ENCODE assay signal across 18 cellular contexts in the genomic region with DNA sequence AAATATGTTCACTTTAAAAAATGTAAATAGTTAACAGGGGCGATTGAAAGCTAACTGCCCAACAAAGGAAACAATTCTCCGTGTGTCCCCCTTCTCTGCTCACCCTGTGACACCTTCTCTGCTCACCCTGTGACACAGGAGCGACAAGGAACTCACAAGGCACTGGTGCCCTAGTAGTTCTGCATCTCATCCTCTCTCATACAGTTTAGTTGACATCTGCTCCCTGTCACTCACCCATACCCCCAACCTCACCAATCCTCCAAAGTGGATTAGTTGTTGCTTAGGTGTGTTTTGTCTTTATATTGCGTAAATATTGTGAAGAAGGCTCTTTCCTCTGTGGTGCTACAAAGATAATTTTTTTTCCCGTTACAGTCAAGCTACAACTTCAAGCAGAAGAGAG. TPM values are rescaled to one million over a fixed set of nuclear protein-coding genes. Genes with fewer than 3 reads are reported as not detected.
DNase-seq lines count a peak whose midpoint lies in the region; ATAC-seq and TF ChIP-seq lines count a peak whose summit lies in the region.
"Had no signal": no experiment of that assay in that cellular context is flagged by ENCODE, and none has a peak within 500 bp of the region (broad histone marks: within the 10 kb centered on the region; RNA-seq: fewer than 3 reads in every experiment).

No MANE protein-coding gene starts in this region.

- no peak overlapping the region for H3K56ac ChIP-seq in H9 (ENCODE audit: insufficient read length, low read depth, low read length)

- H3K23me2 ChIP-seq in H9 (ENCODE audit: insufficient read length, low read depth, low read length, poor library complexity, severe bottlenecking): no peaks in the 10 kb centered on the region

- peaks cover 70% of the 10 kb centered on the region for H3K79me2 ChIP-seq in ACC112 (ENCODE audit: control insufficient read depth, insufficient read depth, low read length, unreplicated experiment)
- peaks cover 16% of the 10 kb centered on the region; the same call in 1 of the 2 replicates for H3K79me2 ChIP-seq in H9 (ENCODE audit: insufficient read depth, low read length)

- no peak overlapping the region for H2BK12ac ChIP-seq in H9 (ENCODE audit: insufficient read length, low read depth, low read length)
- H2BK12ac ChIP-seq in mesenchymal stem cell (ENCODE audit: low read length in 2 of 2): no peak overlapping the region

- POLR2A ChIA-PET in RWPE1 (lab: Yijun Ruan, JAX; ENCODE audit: low non-redundant PET): no interaction called here

- TF ChIP-seq CTCF in H9 (conservative IDR thresholded peaks at IDR 0.05): no peak
- TF ChIP-seq CTCF in RWPE1 (conservative IDR thresholded peaks at IDR 0.05; ENCODE audit: low read depth): no peak

- H3K9me3 ChIP-seq in H9 (ENCODE audit: control insufficient read depth, low read depth, low read length) (no peaks in the 10 kb centered on the region), mesenchymal stem cell (ENCODE audit: control insufficient read depth, low read length) (no peaks in the 10 kb centered on the region)

- no peak overlapping the region for H4K8ac ChIP-seq in H9 (replicated peaks; ENCODE audit: insufficient read length, low read depth, low read length)
- no peak overlapping the region for H4K8ac ChIP-seq in mesenchymal stem cell (ENCODE audit: low read length)

- H3K4me1 ChIP-seq in ACC112 (ENCODE audit: control insufficient read depth, insufficient read depth, low read length, unreplicated experiment) (peaks cover 50% of the 10 kb centered on the region), H9 (ENCODE audit: insufficient read depth, low read length) (no peaks in the 10 kb centered on the region), mesenchymal stem cell (ENCODE audit: control insufficient read depth, insufficient read depth, low read depth, low read length) (peaks cover 5% of the 10 kb centered on the region)

- DNase-seq in H9: no peak
- no peak for DNase-seq in RWPE1 (ENCODE audit: low spot score)
- no peak for DNase-seq in mesenchymal stem cell
- DNase-seq in NCI-H187 treated with DMSO at 0.1 percent for 48 hours (lab: John Stamatoyannopoulos, UW): no peak
- DNase-seq in HuH-7 (ENCODE audit: low spot score): no peak
- DNase-seq in NCI-H1417 (lab: John Stamatoyannopoulos, UW): no peak
- no peak for DNase-seq in effector memory CD8-positive, alpha-beta T cell
- DNase-seq: AML-193, DMS79 treated with DMSO at 0.1 percent for 48 hours, NCI-H1105, NCI-H187, NCI-H2227 treated with DMSO at 0.1 percent for 48 hours, NCI-H524 treated with DMSO at 0.1 percent for 48 hours, OCI-M1, RPMI8226 had no signal

- no peak overlapping the region for H3K9ac ChIP-seq in H9 (ENCODE audit: extremely low read depth, insufficient read length, low read length)
- H3K9ac ChIP-seq in mesenchymal stem cell (ENCODE audit: low read length): peak overlapping the region; percentile 24

- H3K27me3 ChIP-seq in ACC112 (ENCODE audit: insufficient read depth, low read length): no peaks in the 10 kb centered on the region
- no peaks in the 10 kb centered on the region for H3K27me3 ChIP-seq in H9 (ENCODE audit: insufficient read depth, low read length)
- H3K27me3 ChIP-seq in mesenchymal stem cell (ENCODE audit: control insufficient read depth in 1 of 2, insufficient read depth in 1 of 2, low read length in 2 of 2): no peaks in the 10 kb centered on the region

- H3K18ac ChIP-seq in H9 (ENCODE audit: insufficient read length, low read depth, low read length) (no peak overlapping the region), mesenchymal stem cell (ENCODE audit: low read depth in 1 of 2, low read length in 2 of 2) (peak overlapping the region in 1 of 2 experiments; percentile 4)

- H3K23ac ChIP-seq in H9 (ENCODE audit: insufficient read length, low read depth, low read length): no peak overlapping the region
- no peak overlapping the region for H3K23ac ChIP-seq in mesenchymal stem cell (ENCODE audit: low read length in 2 of 2)

- H3K9me3 Mint-ChIP-seq in H9: peaks cover 20 to 26% of the 10 kb centered on the region in 2 experiments
- no peaks in the 10 kb centered on the region for H3K9me3 Mint-ChIP-seq in effector memory CD8-positive, alpha-beta T cell

- H3K4me2 ChIP-seq in H9 (ENCODE audit: insufficient read depth, insufficient read length, low read length) (no peak overlapping the region), mesenchymal stem cell (ENCODE audit: low read length, poor library complexity, severe bottlenecking) (no peak overlapping the region)

- peaks cover 10% of the 10 kb centered on the region for H3K79me1 ChIP-seq in H9 (ENCODE audit: insufficient read depth, low read depth, low read length, poor library complexity, severe bottlenecking)
- H3K79me1 ChIP-seq in mesenchymal stem cell (replicated peaks; ENCODE audit: low read length, poor library complexity, severe bottlenecking): peaks cover 11% of the 10 kb centered on the region

- peak overlapping the region in 2 of 3 experiments; percentile 10 to 30; a peak in 4 of 7 replicates for H3K27ac Mint-ChIP-seq in H9
- H3K27ac Mint-ChIP-seq in effector memory CD8-positive, alpha-beta T cell: no peak overlapping the region

- H3K36me3 ChIP-seq in ACC112 (ENCODE audit: insufficient read depth, low read length) (peaks cover 39% of the 10 kb centered on the region), mesenchymal stem cell (ENCODE audit: control insufficient read depth in 1 of 2, insufficient read depth in 2 of 2, low read depth in 1 of 2, low read length in 2 of 2) (peaks cover 16 to 40% of the 10 kb centered on the region in 2 experiments)

- no peak overlapping the region for H2AFZ ChIP-seq in ACC112 (ENCODE audit: low read length, unreplicated experiment)
- H2AFZ ChIP-seq in H9 (ENCODE audit: low read length): no peak overlapping the region
- no peak overlapping the region for H2AFZ ChIP-seq in mesenchymal stem cell (ENCODE audit: low read depth, low read length)

- no peaks in the 10 kb centered on the region for H3K27me3 Mint-ChIP-seq in H9 (ENCODE audit: low read depth)
- H3K27me3 Mint-ChIP-seq in effector memory CD8-positive, alpha-beta T cell: peaks cover 35 to 37% of the 10 kb centered on the region in 2 donors

- H4K5ac ChIP-seq in H9 (ENCODE audit: insufficient read length, low read depth, low read length): no peak overlapping the region

- H4K91ac ChIP-seq in H9 (ENCODE audit: insufficient read length, low read depth, low read length) (no peak overlapping the region), mesenchymal stem cell (ENCODE audit: low read length) (no peak overlapping the region)

- no peak overlapping the region for H3T11ph ChIP-seq in H9 (ENCODE audit: low read length)

- H2BK15ac ChIP-seq in H9 (ENCODE audit: low read depth, low read length) (no peak overlapping the region), mesenchymal stem cell (ENCODE audit: low read depth, poor library complexity, severe bottlenecking) (no peak overlapping the region)

- H3K14ac ChIP-seq in H9 (ENCODE audit: insufficient read depth, low read length) (no peak overlapping the region), mesenchymal stem cell (ENCODE audit: low read length in 2 of 2) (no peak overlapping the region)

- CTCF ChIA-PET in RWPE1 (lab: Yijun Ruan, JAX): interaction anchor here (1.6 kb wide), 1 partner anchor 13 kb away, joined by 4 read pairs; no protein-coding TSS in a partner anchor

- H2BK5ac ChIP-seq in H9 (ENCODE audit: insufficient read length, low read length) (no peak overlapping the region), mesenchymal stem cell (ENCODE audit: low read depth, low read length, poor library complexity, severe bottlenecking) (no peak overlapping the region)

- H3K36me3 Mint-ChIP-seq in H9 (ENCODE audit: insufficient read depth in 1 of 3, low read depth in 3 of 3): peaks cover 63 to 72% (median 66%) of the 10 kb centered on the region in 3 experiments
- H3K36me3 Mint-ChIP-seq in effector memory CD8-positive, alpha-beta T cell (ENCODE audit: insufficient read depth): no peaks in the 10 kb centered on the region

- ATAC-seq in effector memory CD8-positive, alpha-beta T cell (replicated peaks): no peak

- H3K4ac ChIP-seq in H9 (ENCODE audit: low read depth, low read length): no peak overlapping the region
- no peak overlapping the region for H3K4ac ChIP-seq in mesenchymal stem cell (ENCODE audit: low read depth in 1 of 2, low read length in 2 of 2)

- H3K4me3 ChIP-seq in ACC112 (ENCODE audit: low read depth, low read length): no peak overlapping the region
- peak overlapping the region in 1 of 2 experiments; percentile 4 for H3K4me3 ChIP-seq in mesenchymal stem cell (ENCODE audit: insufficient read depth in 1 of 2, low read depth in 1 of 2, low read length in 2 of 2)

- H2BK20ac ChIP-seq in H9 (ENCODE audit: low read depth, low read length, poor library complexity, severe bottlenecking): no peak overlapping the region

- no peaks in the 10 kb centered on the region for H4K20me1 ChIP-seq in H9 (ENCODE audit: control insufficient read depth, insufficient read depth, insufficient read length)

- H3K4me1 Mint-ChIP-seq in H9: peaks cover 25 to 38% of the 10 kb centered on the region in 2 experiments
- no peaks in the 10 kb centered on the region for H3K4me1 Mint-ChIP-seq in effector memory CD8-positive, alpha-beta T cell (ENCODE audit: low read depth in 2 of 2)

- WGBS in H9 (ENCODE audit: extremely low coverage, insufficient read length, low lambda C conversion rate): no CpG with 5 or more reads among the region's 5 CpGs
- WGBS in mesenchymal stem cell: 91% methylated on average over 5 of the region's 5 CpGs

- no peak overlapping the region for H2BK120ac ChIP-seq in H9 (ENCODE audit: low read depth, low read length, poor library complexity, severe bottlenecking)
- H2BK120ac ChIP-seq in mesenchymal stem cell (ENCODE audit: low read depth, low read length): no peak overlapping the region

- H3K4me3 Mint-ChIP-seq in H9: no peak overlapping the region
- no peak overlapping the region for H3K4me3 Mint-ChIP-seq in effector memory CD8-positive, alpha-beta T cell

- H3K27ac ChIP-seq in ACC112 (ENCODE audit: low read depth, low read length) (peak overlapping the region; percentile 22; the same call in 1 of the 2 replicates), H9 (ENCODE audit: insufficient read length, low read depth, low read length) (no peak overlapping the region), RWPE1 (0 out of 2 replicates have a peak overlapping the region, but pooled peaks have one; percentile 33), mesenchymal stem cell (ENCODE audit: low read length, poor library complexity, severe bottlenecking) (peak overlapping the region; percentile 22)
- H3K27ac ChIP-seq: C4-2B, HL-60 had no signal

- H2AK5ac ChIP-seq in H9 (ENCODE audit: insufficient read length, low read length) (no peak overlapping the region), mesenchymal stem cell (ENCODE audit: low read length, severe bottlenecking) (peak overlapping the region; percentile 96)

RNA-seq across cellular contexts. Expression of gene NUDT6, which starts 46.4 kb away (rescaled TPM):
- total RNA-seq in H9 (2021): 3.9 and 4.0 TPM in 2 replicates
- 6.2 TPM for polyA plus RNA-seq in mesenchymal stem cell (2013, experiment 1 of 2)
- polyA plus RNA-seq in mesenchymal stem cell (2013, experiment 2 of 2): 5.9 TPM

RNA-seq across cellular contexts. Expression of gene FGF2, which starts 49.3 kb away (rescaled TPM):
- 95.2 and 99.0 TPM in 2 replicates for total RNA-seq in H9 (2021)
- 10.4 TPM for polyA plus RNA-seq in mesenchymal stem cell (2013, experiment 1 of 2)
- polyA plus RNA-seq in mesenchymal stem cell (2013, experiment 2 of 2): 10.7 TPM

Comparison
In these comparisons a context has a peak if more than half of its experiments do, and no peak if none do; other contexts are left out.
1. H3K27ac Mint-ChIP-seq: peak in H9 (2 of 3); none in effector memory CD8-positive, alpha-beta T cell (0 of 2).